9 cellular contexts compared by ENCODE assay signal in genomic region chr18:62249478-62250097, GRCh38.
DNase-seq lines count a peak whose midpoint lies in the region; ATAC-seq and TF ChIP-seq lines count a peak whose summit lies in the region.
"Had no signal": no experiment of that assay in that cellular context is flagged by ENCODE, and none has a peak within 500 bp of the region (broad histone marks: within the 10 kb centered on the region; RNA-seq: fewer than 3 reads in every experiment).

No MANE protein-coding gene starts in this region.

- no peaks in the 10 kb centered on the region for H3K27me3 ChIP-seq in adrenal gland
- H3K27me3 ChIP-seq in right atrium auricular region = no peaks in the 10 kb centered on the region

- H3K36me3 ChIP-seq in adrenal gland (replicated peaks in 1 of 2) (peaks cover 0 to 5% of the 10 kb centered on the region in 2 donors), right atrium auricular region (no peaks in the 10 kb centered on the region)

- DNase-seq in CMK (ENCODE audit: low read depth) (peak; percentile 65), NCI-H1092 treated with DMSO at 0.1 percent for 48 hours (lab: John Stamatoyannopoulos, UW) (peak; percentile 80), T follicular helper cell (ENCODE audit: low read depth) (peak; percentile 62), adrenal gland (peak; percentile 70 to 95 (median 88)), right atrium auricular region (ENCODE audit: low spot score) (peak; percentile 82), retinal pigment epithelial cell (ENCODE audit: low read depth) (peak; percentile 52)

- 61 to 62% (median 62%) methylated on average over 3 of the region's 3 CpGs for WGBS in adrenal gland, 4 donors

- TF ChIP-seq CTCF in adrenal gland (IDR thresholded peaks at IDR 0.05) = peak; percentile 65 to 86 (median 74)
- peak in 1 of 2 donors; percentile 81 for TF ChIP-seq CTCF in right atrium auricular region (IDR thresholded peaks at IDR 0.05)
- peak; percentile 87 for TF ChIP-seq CTCF in retinal pigment epithelial cell (conservative IDR thresholded peaks at IDR 0.05; ENCODE audit: low read depth, low read length)

- intact Hi-C loops in adrenal gland (cut with DNase I) = loop anchor here (5.0 kb wide), 1 partner anchor 67 kb away; no protein-coding TSS in a partner anchor

- H3K4me1 ChIP-seq in adrenal gland (replicated peaks in 1 of 2) (no peaks in the 10 kb centered on the region), right atrium auricular region (no peaks in the 10 kb centered on the region)

- H3K4me3 ChIP-seq in adrenal gland = no peak overlapping the region
- H3K4me3 ChIP-seq in right atrium auricular region = no peak overlapping the region
- H3K4me3 ChIP-seq in retinal pigment epithelial cell (ENCODE audit: low read length) = no peak overlapping the region

- ATAC-seq in GM21526 (IDR thresholded peaks at IDR 0.05; ENCODE audit: low FRiP score, unreplicated experiment) = peak; percentile 79
- ATAC-seq in HG03135 (IDR thresholded peaks at IDR 0.05; ENCODE audit: unreplicated experiment) = no peak

- H3K9me3 ChIP-seq in adrenal gland (replicated peaks in 1 of 3) (no peaks in the 10 kb centered on the region), right atrium auricular region (no peaks in the 10 kb centered on the region)

- H3K27ac ChIP-seq in adrenal gland (no peak overlapping the region), right atrium auricular region (no peak overlapping the region)
- H3K27ac ChIP-seq: KMS-11 had no signal

- TF ChIP-seq POLR2A in adrenal gland (IDR thresholded peaks at IDR 0.05) = no peak
